23 cellular contexts compared by ENCODE assay signal in the genomic region with DNA sequence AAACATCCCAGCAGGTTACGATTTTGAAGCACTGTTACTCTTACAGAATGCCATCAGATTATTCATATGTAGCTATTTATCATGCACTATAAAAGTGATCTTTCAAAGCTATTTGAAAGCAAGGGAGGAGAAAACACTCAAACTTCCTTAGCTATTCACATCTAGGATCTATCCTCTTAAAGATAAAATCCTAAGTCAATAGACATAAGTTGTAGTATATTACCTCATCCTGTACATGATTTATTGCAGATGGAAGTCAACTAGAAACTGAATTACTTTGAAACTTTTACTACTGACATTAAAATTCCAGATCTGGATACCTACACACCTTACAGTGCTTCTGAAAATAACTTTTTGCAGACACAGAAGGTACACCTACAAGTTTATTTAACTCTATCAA.
"Had no signal": no experiment of that assay in that cellular context is flagged by ENCODE, and none has a peak within 500 bp of the region (broad histone marks: within the 10 kb centered on the region; RNA-seq: fewer than 3 reads in every experiment).

No MANE protein-coding gene starts in this region.

- H3K36me3 ChIP-seq: esophagus squamous epithelium, gastrocnemius medialis, neutrophil, ovary, thyroid gland had no signal

- H3K27me3 ChIP-seq: esophagus squamous epithelium, neutrophil, ovary, thyroid gland had no signal

- H3K9me3 ChIP-seq: esophagus squamous epithelium, gastrocnemius medialis, neutrophil, ovary, psoas muscle, thyroid gland had no signal

- ATAC-seq: activated CD4-positive, CD25-positive, alpha-beta regulatory T cell treated with anti-CD3 and anti-CD28 coated beads, Interleukin-2, amount 50 U/mL, for 24 hours; activated T-cell treated with anti-CD3 and anti-CD28 coated beads, Interleukin-2, amount 50 U/mL, for 72 hours; gastrocnemius medialis; right cardiac atrium; stimulated activated naive CD8-positive, alpha-beta T cell treated with anti-CD3 and anti-CD28 coated beads, Interleukin-15, Interleukin-2, amounts not matched to agents 100 U/mL and 50 U/mL, for 24 hours had no signal

- H3K4me3 ChIP-seq: gastrocnemius medialis, ovary, psoas muscle, thyroid gland had no signal

- DNase-seq: activated CD4-positive, alpha-beta memory T cell treated with anti-CD3 and anti-CD28 coated beads, Interleukin-2, amount 10 ng/mL, durations not matched to agents 7 days and 5 days; activated CD4-positive, alpha-beta T cell treated with anti-CD3 and anti-CD28 coated beads, Interleukin-2, amount 10 ng/mL, durations not matched to agents 24 days and 14 days; activated effector memory CD4-positive, alpha-beta T cell treated with Interleukin-2 at 50 U/mL for 16 hours; activated naive CD4-positive, alpha-beta T cell treated with anti-CD3 and anti-CD28 coated beads for 36 hours; activated naive CD8-positive, alpha-beta T cell treated with anti-CD3 and anti-CD28 coated beads, Interleukin-2, amount 10 ng/mL, durations not matched to agents 7 days and 5 days; activated T-cell treated with anti-CD3 and anti-CD28 coated beads, Interleukin-2, amount 50 U/mL, for 72 hours; amniotic stem cell; cortex of kidney; endodermal cell; esophagus squamous epithelium; gastrocnemius medialis; head of caudate nucleus; hypothalamus; ovary; psoas muscle; right cardiac atrium; stimulated activated CD4-positive, alpha-beta T cell treated with anti-CD3 and anti-CD28 coated beads, Interleukin-12 subunit alpha, Interleukin-12 subunit beta, amount 100 ng/mL, for 4 hours; stimulated activated CD4-positive, alpha-beta T cell treated with anti-CD3 and anti-CD28 coated beads, Interleukin-4, amount 100 ng/mL, for 4 hours; stimulated activated naive CD8-positive, alpha-beta T cell treated with anti-CD3 and anti-CD28 coated beads, Interleukin-15, Interleukin-2, amounts not matched to agents 100 U/mL and 50 U/mL, for 24 hours; substantia nigra; thyroid gland had no signal

- H3K27ac ChIP-seq: gastrocnemius medialis, neutrophil, ovary, psoas muscle, thyroid gland had no signal

- H3K4me1 ChIP-seq: gastrocnemius medialis, psoas muscle, thyroid gland had no signal
